22 cellular contexts compared by ENCODE assay signal in the genomic region with DNA sequence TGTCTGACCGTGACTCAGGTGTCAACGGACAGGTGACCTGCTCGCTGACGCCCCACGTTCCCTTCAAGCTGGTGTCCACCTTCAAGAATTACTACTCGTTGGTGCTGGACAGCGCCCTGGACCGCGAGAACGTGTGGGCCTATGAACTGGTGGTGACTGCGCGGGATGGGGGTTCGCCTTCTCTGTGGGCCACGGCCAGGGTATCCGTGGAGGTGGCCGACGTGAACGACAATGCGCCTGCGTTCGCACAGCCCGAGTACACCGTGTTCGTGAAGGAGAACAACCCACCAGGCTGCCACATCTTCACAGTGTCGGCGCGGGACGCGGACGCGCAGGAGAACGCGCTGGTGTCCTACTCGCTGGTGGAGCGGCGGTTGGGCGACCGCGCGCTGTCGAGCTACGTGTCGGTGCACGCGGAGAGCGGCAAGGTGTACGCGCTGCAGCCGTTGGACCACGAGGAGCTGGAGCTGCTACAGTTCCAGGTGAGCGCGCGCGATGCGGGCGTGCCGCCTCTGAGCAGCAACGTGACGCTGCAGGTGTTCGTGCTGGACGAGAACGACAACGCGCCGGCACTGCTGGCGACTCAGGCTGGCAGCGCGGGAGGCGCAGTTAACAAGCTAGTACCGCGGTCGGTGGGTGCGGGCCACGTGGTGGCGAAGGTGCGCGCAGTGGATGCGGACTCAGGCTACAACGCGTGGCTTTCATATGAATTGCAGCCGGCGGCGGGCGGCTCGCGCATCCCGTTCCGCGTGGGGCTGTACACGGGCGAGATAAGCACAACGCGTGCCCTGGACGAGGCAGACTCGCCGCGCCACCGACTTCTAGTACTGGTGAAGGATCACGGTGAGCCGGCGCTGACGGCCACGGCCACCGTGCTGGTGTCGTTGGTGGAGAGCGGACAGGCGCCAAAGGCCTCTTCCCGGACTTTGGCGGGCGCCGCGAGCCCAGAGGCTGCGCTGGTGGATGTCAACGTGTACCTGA. TPM values are rescaled to one million over a fixed set of nuclear protein-coding genes. Genes with fewer than 3 reads are reported as not detected.
"Had no signal": no experiment of that assay in that cellular context is flagged by ENCODE, and none has a peak within 500 bp of the region (broad histone marks: within the 10 kb centered on the region; RNA-seq: fewer than 3 reads in every experiment).

No MANE protein-coding gene starts in this region.

- H2AFZ ChIP-seq: hepatocyte had no signal

- H3K27me3 ChIP-seq: hepatocyte, transverse colon had no signal

- H3K36me3 ChIP-seq: lower lobe of right lung, neutrophil, sigmoid colon, thoracic aorta, transverse colon had no signal

- H3K27ac ChIP-seq: coronary artery, hepatocyte, lower lobe of right lung, neutrophil, sigmoid colon, skin epidermis, thoracic aorta, transverse colon had no signal

- H3K4me1 ChIP-seq: lower lobe of right lung, sigmoid colon, transverse colon had no signal

- ATAC-seq: left lobe of liver; lower lobe of right lung; stimulated activated naive B cell treated with anti-CD40 and anti-IgM and Interleukin-4, amounts not matched to agents 10 μg/mL and 1 μg/mL and 100 μg/mL, for 72 hours; stimulated activated naive CD8-positive, alpha-beta T cell treated with anti-CD3 and anti-CD28 coated beads, Interleukin-15, amount 100 ng/mL, for 72 hours had no signal

- H3K4me3 Mint-ChIP-seq: memory B cell; stimulated activated naive B cell treated with anti-CD40 and anti-IgM and Interleukin-4, amounts not matched to agents 10 μg/mL and 1 μg/mL and 100 μg/mL, for 72 hours; stimulated activated naive CD8-positive, alpha-beta T cell treated with anti-CD3 and anti-CD28 coated beads, Interleukin-15, amount 100 ng/mL, for 72 hours had no signal

- H3K4me1 Mint-ChIP-seq: memory B cell; nephron; stimulated activated naive B cell treated with anti-CD40 and anti-IgM and Interleukin-4, amounts not matched to agents 10 μg/mL and 1 μg/mL and 100 μg/mL, for 72 hours; stimulated activated naive CD8-positive, alpha-beta T cell treated with anti-CD3 and anti-CD28 coated beads, Interleukin-15, amount 100 ng/mL, for 72 hours had no signal

- H3K36me3 Mint-ChIP-seq: memory B cell had no signal

- H3K27ac Mint-ChIP-seq: memory B cell; nephron; stimulated activated naive B cell treated with anti-CD40 and anti-IgM and Interleukin-4, amounts not matched to agents 10 μg/mL and 1 μg/mL and 100 μg/mL, for 72 hours; stimulated activated naive CD8-positive, alpha-beta T cell treated with anti-CD3 and anti-CD28 coated beads, Interleukin-15, amount 100 ng/mL, for 72 hours had no signal

- H3K4me3 ChIP-seq: coronary artery, hepatocyte, lower lobe of right lung, sigmoid colon, skin epidermis, thoracic aorta, transverse colon had no signal

- DNase-seq: cerebellar nuclear complex; effector CD4-positive, alpha-beta T cell; foreskin melanocyte; head of caudate nucleus; lower lobe of right lung; sigmoid colon; stimulated activated CD4-positive, alpha-beta T cell treated with anti-CD3 and anti-CD28 coated beads, Interleukin-2, amount 100 ng/mL, for 24 hours; stimulated activated CD4-positive, alpha-beta T cell treated with anti-CD3 and anti-CD28 coated beads, Interleukin-4, amount 100 ng/mL, for 4 hours; stimulated activated naive B cell treated with anti-CD40 and anti-IgM and Interleukin-4, amounts not matched to agents 10 μg/mL and 1 μg/mL and 100 μg/mL, for 72 hours; stimulated activated naive CD8-positive, alpha-beta T cell treated with anti-CD3 and anti-CD28 coated beads, Interleukin-15, amount 100 ng/mL, for 72 hours; transverse colon had no signal

RNA-seq across cellular contexts. Expression of a gene that starts 1.8 kb away (rescaled TPM):
- total RNA-seq: dermis microvascular lymphatic vessel endothelial cell had no signal

RNA-seq across cellular contexts. Expression of a gene that starts 4.6 kb away (rescaled TPM):
- total RNA-seq: dermis microvascular lymphatic vessel endothelial cell had no signal

RNA-seq across cellular contexts. Expression of a gene that starts 11.4 kb away (rescaled TPM):
- polyA plus RNA-seq: esophagus had no signal

RNA-seq across cellular contexts. Expression of a gene that starts 14.8 kb away (rescaled TPM):
- total RNA-seq: left lobe of liver had no signal

RNA-seq across cellular contexts. Expression of a gene that starts 22.3 kb away (rescaled TPM):
- total RNA-seq: left lobe of liver, pulmonary artery endothelial cell had no signal
